Comparison of ENCODE assay signal across 14 cellular contexts in the genomic region with DNA sequence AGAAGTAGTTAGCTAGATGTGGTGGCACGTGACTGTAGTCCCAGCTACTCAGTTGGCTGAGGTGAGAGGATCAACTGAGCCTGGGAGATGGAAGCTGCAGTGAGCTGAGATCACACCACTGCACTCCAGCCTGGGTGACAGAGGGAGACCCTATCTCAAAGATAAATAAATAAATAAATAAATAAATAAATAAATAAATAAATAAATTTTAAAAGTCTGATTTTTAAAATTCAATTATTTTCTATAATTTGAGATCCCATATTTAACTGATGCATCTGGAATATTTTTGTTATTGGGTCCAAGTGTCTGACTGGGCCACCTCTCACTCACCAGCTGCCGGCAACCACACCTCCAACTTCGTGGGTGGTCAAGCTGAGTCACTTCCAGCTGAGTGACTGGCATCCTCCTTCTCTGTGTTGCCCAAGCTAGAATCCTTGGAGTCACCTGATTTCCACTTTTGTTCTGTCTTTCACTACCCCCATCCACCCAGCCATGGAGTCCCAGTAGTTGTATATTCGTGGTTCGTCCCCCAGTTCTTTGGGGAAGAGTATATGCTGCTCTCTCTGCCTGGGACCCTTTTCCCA.
DNase-seq lines count a peak whose midpoint lies in the region; TF ChIP-seq lines count a peak whose summit lies in the region.
"Had no signal": no experiment of that assay in that cellular context is flagged by ENCODE, and none has a peak within 500 bp of the region (broad histone marks: within the 10 kb centered on the region; RNA-seq: fewer than 3 reads in every experiment).

No MANE protein-coding gene starts in this region.

- H3K27ac Mint-ChIP-seq in immature natural killer cell, result no peak overlapping the region
- H3K27ac Mint-ChIP-seq: brain; CD4-positive, CD25-positive, alpha-beta regulatory T cell; T-helper 17 cell had no signal

- H3K27me3 Mint-ChIP-seq in immature natural killer cell (ENCODE audit: low read depth in 3 of 3), result peaks cover 0 to 6% (median 3%) of the 10 kb centered on the region in 3 donors
- H3K27me3 Mint-ChIP-seq: CD4-positive, CD25-positive, alpha-beta regulatory T cell had no signal

- H3K36me3 Mint-ChIP-seq in immature natural killer cell, result no peaks in the 10 kb centered on the region
- H3K36me3 Mint-ChIP-seq: brain; CD4-positive, CD25-positive, alpha-beta regulatory T cell had no signal

- peaks cover 0 to 14% (median 0%) of the 10 kb centered on the region in 6 donors for H3K9me3 Mint-ChIP-seq in immature natural killer cell

- no peak for TF ChIP-seq CTCF in cardiac fibroblast (IDR thresholded peaks at IDR 0.05; ENCODE audit: low read depth, low read length)

- H3K4me3 Mint-ChIP-seq in immature natural killer cell, result no peak overlapping the region
- H3K4me3 Mint-ChIP-seq: brain; CD4-positive, CD25-positive, alpha-beta regulatory T cell; T-helper 17 cell had no signal

- peak; percentile 28 for DNase-seq in GM03348 (ENCODE audit: low spot score)
- peak; percentile 81 for DNase-seq in NCI-H226
- DNase-seq in cardiac fibroblast (ENCODE audit: low read depth in 2 of 2), result peak; percentile 6 to 58
- peak; percentile 47 for DNase-seq in myocyte (ENCODE audit: low read depth)
- no peak for DNase-seq in immature natural killer cell
- no peak for DNase-seq in middle frontal gyrus (ENCODE audit: extremely low spot score, low spot score)
- no peak for DNase-seq in activated gamma-delta T cell (lab: John Stamatoyannopoulos, UW)
- no peak for DNase-seq in foreskin melanocyte
- DNase-seq: activated CD4-positive, alpha-beta T cell treated with anti-CD3 and anti-CD28 coated beads, Interleukin-2, amount 50 U/mL, for 4 hours; activated effector memory CD4-positive, alpha-beta T cell treated with Interleukin-2 at 50 U/mL for 16 hours; CD4-positive, CD25-positive, alpha-beta regulatory T cell; NCI-H1092; T-helper 17 cell had no signal

- no peak overlapping the region for H3K4me3 ChIP-seq in cardiac fibroblast (replicated peaks in 1 of 2; ENCODE audit: low read depth in 2 of 2, low read length in 2 of 2)

- no peaks in the 10 kb centered on the region for H3K4me1 Mint-ChIP-seq in immature natural killer cell
- H3K4me1 Mint-ChIP-seq: brain; CD4-positive, CD25-positive, alpha-beta regulatory T cell had no signal

Comparison
In these comparisons a context has a peak if more than half of its experiments do, and no peak if none do; other contexts are left out.
1. DNase-seq: peak in GM03348 (single experiment), NCI-H226 (single experiment), cardiac fibroblast (2 of 2) and myocyte (single experiment); none in immature natural killer cell (0 of 3), middle frontal gyrus (single experiment), activated gamma-delta T cell (single experiment) and foreskin melanocyte (single experiment).